Comparison of ENCODE assay signal across 24 cellular contexts in genomic region chr18:14975431-14975830, GRCh38.
"Had no signal": no experiment of that assay in that cellular context is flagged by ENCODE, and none has a peak within 500 bp of the region (broad histone marks: within the 10 kb centered on the region; RNA-seq: fewer than 3 reads in every experiment).

No MANE protein-coding gene starts in this region.

- H3K4me3 ChIP-seq: left lung, lung, neural progenitor cell, right lobe of liver, testis, uterus had no signal

- H3K9me3 Mint-ChIP-seq: activated CD4-positive, alpha-beta memory T cell treated with anti-CD3 and anti-CD28 coated beads, Interleukin-2, amount 10 ng/mL, durations not matched to agents 7 days and 5 days; activated CD4-positive, alpha-beta T cell treated with anti-CD3 and anti-CD28 coated beads, Interleukin-2, amount 10 ng/mL, durations not matched to agents 24 days and 14 days; activated naive CD4-positive, alpha-beta T cell treated with anti-CD3 and anti-CD28 coated beads, Interleukin-2, amount 50 U/mL, for 24 hours; activated naive CD8-positive, alpha-beta T cell treated with anti-CD3 and anti-CD28 coated beads, Interleukin-2, amount 50 U/mL, for 24 hours; activated T-cell treated with anti-CD3 and anti-CD28 coated beads, Interleukin-2, amount 50 U/mL, for 24 hours; central memory CD8-positive, alpha-beta T cell; natural killer cell had no signal

- H3K27me3 Mint-ChIP-seq: activated CD4-positive, alpha-beta memory T cell treated with anti-CD3 and anti-CD28 coated beads, Interleukin-2, amount 10 ng/mL, durations not matched to agents 7 days and 5 days; activated CD4-positive, alpha-beta T cell treated with anti-CD3 and anti-CD28 coated beads, Interleukin-2, amount 10 ng/mL, durations not matched to agents 24 days and 14 days; activated naive CD8-positive, alpha-beta T cell treated with anti-CD3 and anti-CD28 coated beads, Interleukin-2, amount 50 U/mL, for 24 hours; type B pancreatic cell had no signal

- H3K4me1 ChIP-seq: left lung, neural progenitor cell, right lobe of liver, testis, uterus had no signal

- H3K4me3 Mint-ChIP-seq: activated CD4-positive, alpha-beta memory T cell treated with anti-CD3 and anti-CD28 coated beads, Interleukin-2, amount 10 ng/mL, durations not matched to agents 7 days and 5 days; activated CD4-positive, alpha-beta T cell treated with anti-CD3 and anti-CD28 coated beads, Interleukin-2, amount 10 ng/mL, durations not matched to agents 24 days and 14 days; activated naive CD4-positive, alpha-beta T cell treated with anti-CD3 and anti-CD28 coated beads, Interleukin-2, amount 50 U/mL, for 24 hours; activated naive CD8-positive, alpha-beta T cell treated with anti-CD3 and anti-CD28 coated beads, Interleukin-2, amount 50 U/mL, for 24 hours; activated T-cell treated with anti-CD3 and anti-CD28 coated beads, Interleukin-2, amount 50 U/mL, for 24 hours; central memory CD8-positive, alpha-beta T cell; natural killer cell; neural progenitor cell; type B pancreatic cell had no signal

- H3K4me1 Mint-ChIP-seq: activated CD4-positive, alpha-beta memory T cell treated with anti-CD3 and anti-CD28 coated beads, Interleukin-2, amount 10 ng/mL, durations not matched to agents 7 days and 5 days; activated CD4-positive, alpha-beta T cell treated with anti-CD3 and anti-CD28 coated beads, Interleukin-2, amount 10 ng/mL, durations not matched to agents 24 days and 14 days; activated naive CD4-positive, alpha-beta T cell treated with anti-CD3 and anti-CD28 coated beads, Interleukin-2, amount 50 U/mL, for 24 hours; activated naive CD8-positive, alpha-beta T cell treated with anti-CD3 and anti-CD28 coated beads, Interleukin-2, amount 50 U/mL, for 24 hours; central memory CD8-positive, alpha-beta T cell; natural killer cell; neural progenitor cell had no signal

- H3K27me3 ChIP-seq: left lung, neural progenitor cell, right lobe of liver, testis, uterus had no signal

- H3K36me3 Mint-ChIP-seq: activated naive CD4-positive, alpha-beta T cell treated with anti-CD3 and anti-CD28 coated beads, Interleukin-2, amount 50 U/mL, for 24 hours; natural killer cell; neural progenitor cell; type B pancreatic cell had no signal

- DNase-seq: activated CD4-positive, alpha-beta memory T cell treated with anti-CD3 and anti-CD28 coated beads, Interleukin-2, amount 10 ng/mL, durations not matched to agents 7 days and 5 days; activated CD4-positive, alpha-beta T cell treated with anti-CD3 and anti-CD28 coated beads, Interleukin-2, amount 10 ng/mL, durations not matched to agents 24 days and 14 days; activated CD4-positive, CD25-positive, alpha-beta regulatory T cell treated with anti-CD3 and anti-CD28 coated beads, Interleukin-2, amount 50 U/mL, for 72 hours; activated CD8-positive, alpha-beta memory T cell treated with anti-CD3 and anti-CD28 coated beads, Interleukin-2, amount 50 U/mL, for 48 hours; activated gamma-delta T cell treated with Interleukin-2 at 50 U/mL for 16 hours; activated naive CD8-positive, alpha-beta T cell treated with anti-CD3 and anti-CD28 coated beads, Interleukin-2, amount 50 U/mL, for 24 hours; activated T-cell treated with anti-CD3 and anti-CD28 coated beads, Interleukin-2, amount 50 U/mL, for 24 hours; amygdala; effector CD4-positive, alpha-beta T cell; left lung; mesendoderm; natural killer cell; posterior cingulate gyrus; right lobe of liver; stimulated activated CD4-positive, alpha-beta T cell treated with anti-CD3 and anti-CD28 coated beads, Interleukin-4, amount 100 ng/mL, for 1 hour; stimulated activated naive CD8-positive, alpha-beta T cell treated with anti-CD3 and anti-CD28 coated beads, Interleukin-15, Interleukin-2, amounts not matched to agents 100 U/mL and 50 U/mL, for 24 hours; T1000; testis; uterus had no signal

- H3K9me3 ChIP-seq: left lung, right lobe of liver, testis, uterus had no signal

- H3K36me3 ChIP-seq: left lung, neural progenitor cell, right lobe of liver, uterus had no signal

- H3K27ac Mint-ChIP-seq: activated CD4-positive, alpha-beta memory T cell treated with anti-CD3 and anti-CD28 coated beads, Interleukin-2, amount 10 ng/mL, durations not matched to agents 7 days and 5 days; activated CD4-positive, alpha-beta T cell treated with anti-CD3 and anti-CD28 coated beads, Interleukin-2, amount 10 ng/mL, durations not matched to agents 24 days and 14 days; activated naive CD4-positive, alpha-beta T cell treated with anti-CD3 and anti-CD28 coated beads, Interleukin-2, amount 50 U/mL, for 24 hours; activated naive CD8-positive, alpha-beta T cell treated with anti-CD3 and anti-CD28 coated beads, Interleukin-2, amount 50 U/mL, for 24 hours; activated T-cell treated with anti-CD3 and anti-CD28 coated beads, Interleukin-2, amount 50 U/mL, for 24 hours; natural killer cell; neural progenitor cell; type B pancreatic cell had no signal

- H3K27ac ChIP-seq: left lung, neural progenitor cell, right lobe of liver, testis, uterus had no signal

- ATAC-seq: activated naive CD8-positive, alpha-beta T cell treated with anti-CD3 and anti-CD28 coated beads, Interleukin-2, amount 50 U/mL, for 24 hours; natural killer cell; right lobe of liver; stimulated activated naive CD8-positive, alpha-beta T cell treated with anti-CD3 and anti-CD28 coated beads, Interleukin-15, Interleukin-2, amounts not matched to agents 100 U/mL and 50 U/mL, for 24 hours had no signal
